Comparison of ENCODE assay signal across 1 cellular context in genomic region chr12:49272790-49273725, GRCh38.
TF ChIP-seq lines count a peak whose summit lies in the region.

No MANE protein-coding gene starts in this region.

TF ChIP-seq in K562, 482 proteins besides CTCF, POLR2A, EP300 and RAD21 (continued from another document and continues in another):
- TF ChIP-seq FOXP4 (CRISPR knock-in tag; IDR thresholded peaks at IDR 0.05; ENCODE audit: borderline replicate concordance) (peak; percentile 80; the same call in 1 of the 2 replicates), XRCC4 (IDR thresholded peaks at IDR 0.05; ENCODE audit: extremely low read depth, insufficient read depth, insufficient read length) (no peak), PBX2 (CRISPR knock-in tag; IDR thresholded peaks at IDR 0.05; ENCODE audit: low read depth) (no peak), PBX2 (tag; conservative IDR thresholded peaks at IDR 0.05; ENCODE audit: low read depth) (no peak), ZC3H11A (IDR thresholded peaks at IDR 0.05; ENCODE audit: low read depth, low read length) (no peak), CREB3 (tag; conservative IDR thresholded peaks at IDR 0.05; ENCODE audit: low read depth) (no peak), HMG20B (CRISPR knock-in tag; IDR thresholded peaks at IDR 0.05) (no peak), CREB1 (IDR thresholded peaks at IDR 0.05) (no peak; the same call in 1 of the 2 replicates), CREB1 (CRISPR knock-in tag; IDR thresholded peaks at IDR 0.05) (peak; percentile 40; the same call in 1 of the 2 replicates), NUFIP1 (IDR thresholded peaks at IDR 0.05; ENCODE audit: partially characterized antibody) (no peak), ZNF274 (IDR thresholded peaks at IDR 0.05; ENCODE audit: borderline replicate concordance, low read depth, low read length) (no peak), MEIS2 (IDR thresholded peaks at IDR 0.05; ENCODE audit: partially characterized antibody) (no peak), ZBTB34 (CRISPR knock-in tag; IDR thresholded peaks at IDR 0.05) (no peak), SETDB1 (IDR thresholded peaks at IDR 0.05; ENCODE audit: low read length) (no peak), NFYB (IDR thresholded peaks at IDR 0.05; ENCODE audit: extremely low read depth, insufficient read length) (no peak), ELF1 (tag; IDR thresholded peaks at IDR 0.05) (no peak)
- TF ChIP-seq, protein P1, sequence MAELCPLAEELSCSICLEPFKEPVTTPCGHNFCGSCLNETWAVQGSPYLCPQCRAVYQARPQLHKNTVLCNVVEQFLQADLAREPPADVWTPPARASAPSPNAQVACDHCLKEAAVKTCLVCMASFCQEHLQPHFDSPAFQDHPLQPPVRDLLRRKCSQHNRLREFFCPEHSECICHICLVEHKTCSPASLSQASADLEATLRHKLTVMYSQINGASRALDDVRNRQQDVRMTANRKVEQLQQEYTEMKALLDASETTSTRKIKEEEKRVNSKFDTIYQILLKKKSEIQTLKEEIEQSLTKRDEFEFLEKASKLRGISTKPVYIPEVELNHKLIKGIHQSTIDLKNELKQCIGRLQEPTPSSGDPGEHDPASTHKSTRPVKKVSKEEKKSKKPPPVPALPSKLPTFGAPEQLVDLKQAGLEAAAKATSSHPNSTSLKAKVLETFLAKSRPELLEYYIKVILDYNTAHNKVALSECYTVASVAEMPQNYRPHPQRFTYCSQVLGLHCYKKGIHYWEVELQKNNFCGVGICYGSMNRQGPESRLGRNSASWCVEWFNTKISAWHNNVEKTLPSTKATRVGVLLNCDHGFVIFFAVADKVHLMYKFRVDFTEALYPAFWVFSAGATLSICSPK (IDR thresholded peaks at IDR 0.05; ENCODE audit: borderline replicate concordance): no peak
- TF ChIP-seq, protein P2, sequence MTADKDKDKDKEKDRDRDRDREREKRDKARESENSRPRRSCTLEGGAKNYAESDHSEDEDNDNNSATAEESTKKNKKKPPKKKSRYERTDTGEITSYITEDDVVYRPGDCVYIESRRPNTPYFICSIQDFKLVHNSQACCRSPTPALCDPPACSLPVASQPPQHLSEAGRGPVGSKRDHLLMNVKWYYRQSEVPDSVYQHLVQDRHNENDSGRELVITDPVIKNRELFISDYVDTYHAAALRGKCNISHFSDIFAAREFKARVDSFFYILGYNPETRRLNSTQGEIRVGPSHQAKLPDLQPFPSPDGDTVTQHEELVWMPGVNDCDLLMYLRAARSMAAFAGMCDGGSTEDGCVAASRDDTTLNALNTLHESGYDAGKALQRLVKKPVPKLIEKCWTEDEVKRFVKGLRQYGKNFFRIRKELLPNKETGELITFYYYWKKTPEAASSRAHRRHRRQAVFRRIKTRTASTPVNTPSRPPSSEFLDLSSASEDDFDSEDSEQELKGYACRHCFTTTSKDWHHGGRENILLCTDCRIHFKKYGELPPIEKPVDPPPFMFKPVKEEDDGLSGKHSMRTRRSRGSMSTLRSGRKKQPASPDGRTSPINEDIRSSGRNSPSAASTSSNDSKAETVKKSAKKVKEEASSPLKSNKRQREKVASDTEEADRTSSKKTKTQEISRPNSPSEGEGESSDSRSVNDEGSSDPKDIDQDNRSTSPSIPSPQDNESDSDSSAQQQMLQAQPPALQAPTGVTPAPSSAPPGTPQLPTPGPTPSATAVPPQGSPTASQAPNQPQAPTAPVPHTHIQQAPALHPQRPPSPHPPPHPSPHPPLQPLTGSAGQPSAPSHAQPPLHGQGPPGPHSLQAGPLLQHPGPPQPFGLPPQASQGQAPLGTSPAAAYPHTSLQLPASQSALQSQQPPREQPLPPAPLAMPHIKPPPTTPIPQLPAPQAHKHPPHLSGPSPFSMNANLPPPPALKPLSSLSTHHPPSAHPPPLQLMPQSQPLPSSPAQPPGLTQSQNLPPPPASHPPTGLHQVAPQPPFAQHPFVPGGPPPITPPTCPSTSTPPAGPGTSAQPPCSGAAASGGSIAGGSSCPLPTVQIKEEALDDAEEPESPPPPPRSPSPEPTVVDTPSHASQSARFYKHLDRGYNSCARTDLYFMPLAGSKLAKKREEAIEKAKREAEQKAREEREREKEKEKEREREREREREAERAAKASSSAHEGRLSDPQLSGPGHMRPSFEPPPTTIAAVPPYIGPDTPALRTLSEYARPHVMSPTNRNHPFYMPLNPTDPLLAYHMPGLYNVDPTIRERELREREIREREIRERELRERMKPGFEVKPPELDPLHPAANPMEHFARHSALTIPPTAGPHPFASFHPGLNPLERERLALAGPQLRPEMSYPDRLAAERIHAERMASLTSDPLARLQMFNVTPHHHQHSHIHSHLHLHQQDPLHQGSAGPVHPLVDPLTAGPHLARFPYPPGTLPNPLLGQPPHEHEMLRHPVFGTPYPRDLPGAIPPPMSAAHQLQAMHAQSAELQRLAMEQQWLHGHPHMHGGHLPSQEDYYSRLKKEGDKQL (CRISPR knock-in tag; IDR thresholded peaks at IDR 0.05; ENCODE audit: borderline replicate concordance): no peak
- TF ChIP-seq, protein P3, sequence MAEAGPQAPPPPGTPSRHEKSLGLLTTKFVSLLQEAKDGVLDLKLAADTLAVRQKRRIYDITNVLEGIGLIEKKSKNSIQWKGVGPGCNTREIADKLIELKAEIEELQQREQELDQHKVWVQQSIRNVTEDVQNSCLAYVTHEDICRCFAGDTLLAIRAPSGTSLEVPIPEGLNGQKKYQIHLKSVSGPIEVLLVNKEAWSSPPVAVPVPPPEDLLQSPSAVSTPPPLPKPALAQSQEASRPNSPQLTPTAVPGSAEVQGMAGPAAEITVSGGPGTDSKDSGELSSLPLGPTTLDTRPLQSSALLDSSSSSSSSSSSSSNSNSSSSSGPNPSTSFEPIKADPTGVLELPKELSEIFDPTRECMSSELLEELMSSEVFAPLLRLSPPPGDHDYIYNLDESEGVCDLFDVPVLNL (CRISPR knock-in tag; IDR thresholded peaks at IDR 0.05; ENCODE audit: low read depth): 0 out of 2 replicates have a peak, but pooled peaks have one; percentile 26
- TF ChIP-seq, protein P4, sequence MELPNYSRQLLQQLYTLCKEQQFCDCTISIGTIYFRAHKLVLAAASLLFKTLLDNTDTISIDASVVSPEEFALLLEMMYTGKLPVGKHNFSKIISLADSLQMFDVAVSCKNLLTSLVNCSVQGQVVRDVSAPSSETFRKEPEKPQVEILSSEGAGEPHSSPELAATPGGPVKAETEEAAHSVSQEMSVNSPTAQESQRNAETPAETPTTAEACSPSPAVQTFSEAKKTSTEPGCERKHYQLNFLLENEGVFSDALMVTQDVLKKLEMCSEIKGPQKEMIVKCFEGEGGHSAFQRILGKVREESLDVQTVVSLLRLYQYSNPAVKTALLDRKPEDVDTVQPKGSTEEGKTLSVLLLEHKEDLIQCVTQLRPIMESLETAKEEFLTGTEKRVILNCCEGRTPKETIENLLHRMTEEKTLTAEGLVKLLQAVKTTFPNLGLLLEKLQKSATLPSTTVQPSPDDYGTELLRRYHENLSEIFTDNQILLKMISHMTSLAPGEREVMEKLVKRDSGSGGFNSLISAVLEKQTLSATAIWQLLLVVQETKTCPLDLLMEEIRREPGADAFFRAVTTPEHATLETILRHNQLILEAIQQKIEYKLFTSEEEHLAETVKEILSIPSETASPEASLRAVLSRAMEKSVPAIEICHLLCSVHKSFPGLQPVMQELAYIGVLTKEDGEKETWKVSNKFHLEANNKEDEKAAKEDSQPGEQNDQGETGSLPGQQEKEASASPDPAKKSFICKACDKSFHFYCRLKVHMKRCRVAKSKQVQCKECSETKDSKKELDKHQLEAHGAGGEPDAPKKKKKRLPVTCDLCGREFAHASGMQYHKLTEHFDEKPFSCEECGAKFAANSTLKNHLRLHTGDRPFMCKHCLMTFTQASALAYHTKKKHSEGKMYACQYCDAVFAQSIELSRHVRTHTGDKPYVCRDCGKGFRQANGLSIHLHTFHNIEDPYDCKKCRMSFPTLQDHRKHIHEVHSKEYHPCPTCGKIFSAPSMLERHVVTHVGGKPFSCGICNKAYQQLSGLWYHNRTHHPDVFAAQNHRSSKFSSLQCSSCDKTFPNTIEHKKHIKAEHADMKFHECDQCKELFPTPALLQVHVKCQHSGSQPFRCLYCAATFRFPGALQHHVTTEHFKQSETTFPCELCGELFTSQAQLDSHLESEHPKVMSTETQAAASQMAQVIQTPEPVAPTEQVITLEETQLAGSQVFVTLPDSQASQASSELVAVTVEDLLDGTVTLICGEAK (IDR thresholded peaks at IDR 0.05): no peak
- TF ChIP-seq, protein P4 (CRISPR knock-in tag; IDR thresholded peaks at IDR 0.05): peak; percentile 49; the same call in 1 of the 2 replicates
- TF ChIP-seq, protein P5, sequence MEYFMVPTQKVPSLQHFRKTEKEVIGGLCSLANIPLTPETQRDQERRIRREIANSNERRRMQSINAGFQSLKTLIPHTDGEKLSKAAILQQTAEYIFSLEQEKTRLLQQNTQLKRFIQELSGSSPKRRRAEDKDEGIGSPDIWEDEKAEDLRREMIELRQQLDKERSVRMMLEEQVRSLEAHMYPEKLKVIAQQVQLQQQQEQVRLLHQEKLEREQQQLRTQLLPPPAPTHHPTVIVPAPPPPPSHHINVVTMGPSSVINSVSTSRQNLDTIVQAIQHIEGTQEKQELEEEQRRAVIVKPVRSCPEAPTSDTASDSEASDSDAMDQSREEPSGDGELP (CRISPR knock-in tag; IDR thresholded peaks at IDR 0.05; ENCODE audit: borderline replicate concordance): peak; percentile 19; the same call in 1 of the 2 replicates
